In the genomic region with DNA sequence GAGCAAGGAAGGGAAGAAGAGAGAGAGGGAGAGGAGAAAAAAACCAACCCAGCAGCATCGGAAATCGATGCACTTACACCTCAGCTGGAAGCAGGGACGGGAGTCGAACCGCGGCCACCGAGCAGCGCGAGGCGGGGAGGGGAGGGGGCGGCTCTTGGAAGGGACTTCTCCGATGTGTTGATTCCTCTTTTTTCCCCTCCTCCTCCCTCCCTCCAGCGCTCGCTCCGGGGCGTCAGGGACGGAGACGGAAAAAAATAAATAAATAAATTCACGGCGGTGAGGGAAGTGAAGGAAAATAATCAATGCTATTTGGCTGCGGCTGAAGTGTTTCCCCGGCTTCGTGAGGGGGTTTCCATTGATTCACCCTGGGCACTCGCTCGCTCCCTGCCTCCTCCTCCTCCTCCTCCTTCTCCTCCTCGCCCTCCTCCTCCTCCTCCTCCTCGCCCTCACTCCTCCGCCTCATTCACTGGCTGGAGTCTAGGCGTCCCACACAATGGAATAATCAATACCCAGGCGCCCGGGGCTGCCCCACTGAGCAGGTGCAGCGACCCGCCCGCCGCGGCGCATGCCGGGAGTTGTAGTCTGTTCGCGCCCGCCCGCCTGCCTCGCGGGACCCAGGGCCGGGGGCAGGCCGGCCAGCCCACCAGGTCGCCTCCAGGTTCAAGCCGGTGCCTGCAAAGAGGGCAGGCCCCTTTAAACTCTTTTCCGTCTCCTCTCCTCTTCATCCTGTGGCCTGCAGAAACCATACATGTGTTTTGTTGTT, we compare ENCODE assay signal across 1 cellular context.
TF ChIP-seq lines count a peak whose summit lies in the region.

A gene (minus strand): TSS at position 500 of the 763 bp plus-strand sequence. CDS start 16,440 bp downstream, outside the sequence.

TF ChIP-seq in WTC11, 78 proteins besides CTCF, POLR2A, EP300 and RAD21 (continued from another document):
- TF ChIP-seq, protein P1, sequence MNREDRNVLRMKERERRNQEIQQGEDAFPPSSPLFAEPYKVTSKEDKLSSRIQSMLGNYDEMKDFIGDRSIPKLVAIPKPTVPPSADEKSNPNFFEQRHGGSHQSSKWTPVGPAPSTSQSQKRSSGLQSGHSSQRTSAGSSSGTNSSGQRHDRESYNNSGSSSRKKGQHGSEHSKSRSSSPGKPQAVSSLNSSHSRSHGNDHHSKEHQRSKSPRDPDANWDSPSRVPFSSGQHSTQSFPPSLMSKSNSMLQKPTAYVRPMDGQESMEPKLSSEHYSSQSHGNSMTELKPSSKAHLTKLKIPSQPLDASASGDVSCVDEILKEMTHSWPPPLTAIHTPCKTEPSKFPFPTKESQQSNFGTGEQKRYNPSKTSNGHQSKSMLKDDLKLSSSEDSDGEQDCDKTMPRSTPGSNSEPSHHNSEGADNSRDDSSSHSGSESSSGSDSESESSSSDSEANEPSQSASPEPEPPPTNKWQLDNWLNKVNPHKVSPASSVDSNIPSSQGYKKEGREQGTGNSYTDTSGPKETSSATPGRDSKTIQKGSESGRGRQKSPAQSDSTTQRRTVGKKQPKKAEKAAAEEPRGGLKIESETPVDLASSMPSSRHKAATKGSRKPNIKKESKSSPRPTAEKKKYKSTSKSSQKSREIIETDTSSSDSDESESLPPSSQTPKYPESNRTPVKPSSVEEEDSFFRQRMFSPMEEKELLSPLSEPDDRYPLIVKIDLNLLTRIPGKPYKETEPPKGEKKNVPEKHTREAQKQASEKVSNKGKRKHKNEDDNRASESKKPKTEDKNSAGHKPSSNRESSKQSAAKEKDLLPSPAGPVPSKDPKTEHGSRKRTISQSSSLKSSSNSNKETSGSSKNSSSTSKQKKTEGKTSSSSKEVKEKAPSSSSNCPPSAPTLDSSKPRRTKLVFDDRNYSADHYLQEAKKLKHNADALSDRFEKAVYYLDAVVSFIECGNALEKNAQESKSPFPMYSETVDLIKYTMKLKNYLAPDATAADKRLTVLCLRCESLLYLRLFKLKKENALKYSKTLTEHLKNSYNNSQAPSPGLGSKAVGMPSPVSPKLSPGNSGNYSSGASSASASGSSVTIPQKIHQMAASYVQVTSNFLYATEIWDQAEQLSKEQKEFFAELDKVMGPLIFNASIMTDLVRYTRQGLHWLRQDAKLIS (CRISPR knock-in tag; IDR thresholded peaks at IDR 0.05; ENCODE audit: borderline replicate concordance): no peak
- TF ChIP-seq ZNF121 (CRISPR knock-in tag; IDR thresholded peaks at IDR 0.05) (no peak), ESRRA (CRISPR knock-in tag; IDR thresholded peaks at IDR 0.05; ENCODE audit: borderline replicate concordance) (no peak), SP1 (CRISPR knock-in tag; conservative IDR thresholded peaks at IDR 0.05) (peak; percentile 75), ELF4 (CRISPR knock-in tag; IDR thresholded peaks at IDR 0.05; ENCODE audit: low read depth) (peak; percentile 97; the same call in 1 of the 2 replicates), TEAD1 (CRISPR knock-in tag; IDR thresholded peaks at IDR 0.05) (peak; percentile 26; the same call in 1 of the 2 replicates), TEAD4 (CRISPR knock-in tag; IDR thresholded peaks at IDR 0.05) (no peak), FOXJ3 (CRISPR knock-in tag; IDR thresholded peaks at IDR 0.05; ENCODE audit: borderline replicate concordance) (no peak), ZNF263 (CRISPR knock-in tag; IDR thresholded peaks at IDR 0.05; ENCODE audit: low read depth) (peak; percentile 100), NFATC4 (CRISPR knock-in tag; IDR thresholded peaks at IDR 0.05) (no peak), KAT7 (CRISPR knock-in tag; IDR thresholded peaks at IDR 0.05; ENCODE audit: borderline replicate concordance) (0 out of 2 replicates have a peak, but pooled peaks have one; percentile 87), GTF2I (CRISPR knock-in tag; conservative IDR thresholded peaks at IDR 0.05) (no peak), RELA (CRISPR knock-in tag; IDR thresholded peaks at IDR 0.05; ENCODE audit: borderline replicate concordance) (no peak), NR3C1 (CRISPR knock-in tag; conservative IDR thresholded peaks at IDR 0.05; ENCODE audit: low read depth) (no peak)
- TF ChIP-seq, protein P2, sequence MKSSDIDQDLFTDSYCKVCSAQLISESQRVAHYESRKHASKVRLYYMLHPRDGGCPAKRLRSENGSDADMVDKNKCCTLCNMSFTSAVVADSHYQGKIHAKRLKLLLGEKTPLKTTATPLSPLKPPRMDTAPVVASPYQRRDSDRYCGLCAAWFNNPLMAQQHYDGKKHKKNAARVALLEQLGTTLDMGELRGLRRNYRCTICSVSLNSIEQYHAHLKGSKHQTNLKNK (CRISPR knock-in tag; IDR thresholded peaks at IDR 0.05): no peak
- TF ChIP-seq, protein P3, sequence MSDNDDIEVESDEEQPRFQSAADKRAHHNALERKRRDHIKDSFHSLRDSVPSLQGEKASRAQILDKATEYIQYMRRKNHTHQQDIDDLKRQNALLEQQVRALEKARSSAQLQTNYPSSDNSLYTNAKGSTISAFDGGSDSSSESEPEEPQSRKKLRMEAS (CRISPR knock-in tag; IDR thresholded peaks at IDR 0.05): peak; percentile 19; the same call in 1 of the 2 replicates
- TF ChIP-seq, protein P4, sequence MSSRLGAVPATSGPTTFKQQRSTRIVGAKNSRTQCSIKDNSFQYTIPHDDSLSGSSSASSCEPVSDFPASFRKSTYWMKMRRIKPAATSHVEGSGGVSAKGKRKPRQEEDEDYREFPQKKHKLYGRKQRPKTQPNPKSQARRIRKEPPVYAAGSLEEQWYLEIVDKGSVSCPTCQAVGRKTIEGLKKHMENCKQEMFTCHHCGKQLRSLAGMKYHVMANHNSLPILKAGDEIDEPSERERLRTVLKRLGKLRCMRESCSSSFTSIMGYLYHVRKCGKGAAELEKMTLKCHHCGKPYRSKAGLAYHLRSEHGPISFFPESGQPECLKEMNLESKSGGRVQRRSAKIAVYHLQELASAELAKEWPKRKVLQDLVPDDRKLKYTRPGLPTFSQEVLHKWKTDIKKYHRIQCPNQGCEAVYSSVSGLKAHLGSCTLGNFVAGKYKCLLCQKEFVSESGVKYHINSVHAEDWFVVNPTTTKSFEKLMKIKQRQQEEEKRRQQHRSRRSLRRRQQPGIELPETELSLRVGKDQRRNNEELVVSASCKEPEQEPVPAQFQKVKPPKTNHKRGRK (CRISPR knock-in tag; IDR thresholded peaks at IDR 0.05; ENCODE audit: borderline replicate concordance): no peak
- TF ChIP-seq, protein P5, sequence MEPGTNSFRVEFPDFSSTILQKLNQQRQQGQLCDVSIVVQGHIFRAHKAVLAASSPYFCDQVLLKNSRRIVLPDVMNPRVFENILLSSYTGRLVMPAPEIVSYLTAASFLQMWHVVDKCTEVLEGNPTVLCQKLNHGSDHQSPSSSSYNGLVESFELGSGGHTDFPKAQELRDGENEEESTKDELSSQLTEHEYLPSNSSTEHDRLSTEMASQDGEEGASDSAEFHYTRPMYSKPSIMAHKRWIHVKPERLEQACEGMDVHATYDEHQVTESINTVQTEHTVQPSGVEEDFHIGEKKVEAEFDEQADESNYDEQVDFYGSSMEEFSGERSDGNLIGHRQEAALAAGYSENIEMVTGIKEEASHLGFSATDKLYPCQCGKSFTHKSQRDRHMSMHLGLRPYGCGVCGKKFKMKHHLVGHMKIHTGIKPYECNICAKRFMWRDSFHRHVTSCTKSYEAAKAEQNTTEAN (CRISPR knock-in tag; IDR thresholded peaks at IDR 0.05): 0 out of 2 replicates have a peak, but pooled peaks have one; percentile 33
- TF ChIP-seq, protein P6, sequence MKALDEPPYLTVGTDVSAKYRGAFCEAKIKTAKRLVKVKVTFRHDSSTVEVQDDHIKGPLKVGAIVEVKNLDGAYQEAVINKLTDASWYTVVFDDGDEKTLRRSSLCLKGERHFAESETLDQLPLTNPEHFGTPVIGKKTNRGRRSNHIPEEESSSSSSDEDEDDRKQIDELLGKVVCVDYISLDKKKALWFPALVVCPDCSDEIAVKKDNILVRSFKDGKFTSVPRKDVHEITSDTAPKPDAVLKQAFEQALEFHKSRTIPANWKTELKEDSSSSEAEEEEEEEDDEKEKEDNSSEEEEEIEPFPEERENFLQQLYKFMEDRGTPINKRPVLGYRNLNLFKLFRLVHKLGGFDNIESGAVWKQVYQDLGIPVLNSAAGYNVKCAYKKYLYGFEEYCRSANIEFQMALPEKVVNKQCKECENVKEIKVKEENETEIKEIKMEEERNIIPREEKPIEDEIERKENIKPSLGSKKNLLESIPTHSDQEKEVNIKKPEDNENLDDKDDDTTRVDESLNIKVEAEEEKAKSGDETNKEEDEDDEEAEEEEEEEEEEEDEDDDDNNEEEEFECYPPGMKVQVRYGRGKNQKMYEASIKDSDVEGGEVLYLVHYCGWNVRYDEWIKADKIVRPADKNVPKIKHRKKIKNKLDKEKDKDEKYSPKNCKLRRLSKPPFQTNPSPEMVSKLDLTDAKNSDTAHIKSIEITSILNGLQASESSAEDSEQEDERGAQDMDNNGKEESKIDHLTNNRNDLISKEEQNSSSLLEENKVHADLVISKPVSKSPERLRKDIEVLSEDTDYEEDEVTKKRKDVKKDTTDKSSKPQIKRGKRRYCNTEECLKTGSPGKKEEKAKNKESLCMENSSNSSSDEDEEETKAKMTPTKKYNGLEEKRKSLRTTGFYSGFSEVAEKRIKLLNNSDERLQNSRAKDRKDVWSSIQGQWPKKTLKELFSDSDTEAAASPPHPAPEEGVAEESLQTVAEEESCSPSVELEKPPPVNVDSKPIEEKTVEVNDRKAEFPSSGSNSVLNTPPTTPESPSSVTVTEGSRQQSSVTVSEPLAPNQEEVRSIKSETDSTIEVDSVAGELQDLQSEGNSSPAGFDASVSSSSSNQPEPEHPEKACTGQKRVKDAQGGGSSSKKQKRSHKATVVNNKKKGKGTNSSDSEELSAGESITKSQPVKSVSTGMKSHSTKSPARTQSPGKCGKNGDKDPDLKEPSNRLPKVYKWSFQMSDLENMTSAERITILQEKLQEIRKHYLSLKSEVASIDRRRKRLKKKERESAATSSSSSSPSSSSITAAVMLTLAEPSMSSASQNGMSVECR (CRISPR knock-in tag; IDR thresholded peaks at IDR 0.05; ENCODE audit: borderline replicate concordance): peak; percentile 29; the same call in 1 of the 2 replicates
